Comparison of ENCODE assay signal across 8 cellular contexts in the genomic region with DNA sequence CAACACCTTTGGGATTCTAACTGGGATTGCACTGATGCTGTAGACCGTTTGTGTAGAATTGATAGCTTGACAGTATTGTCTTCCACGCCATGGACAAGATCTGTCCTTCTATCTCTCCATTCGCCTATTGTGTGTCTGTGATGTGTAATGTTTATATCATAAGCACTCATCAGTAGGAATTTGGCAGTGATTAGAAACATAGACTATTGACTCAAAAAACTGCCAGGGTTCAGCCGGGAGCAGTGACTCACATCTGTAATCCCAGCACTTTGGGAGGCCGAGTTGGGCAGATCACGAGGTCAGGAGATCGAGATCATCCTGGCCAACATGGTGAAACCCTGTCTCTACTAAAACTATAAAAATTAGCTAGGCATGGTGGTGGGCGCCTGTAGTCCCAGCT. TPM values are rescaled to one million over a fixed set of nuclear protein-coding genes. Genes with fewer than 3 reads are reported as not detected.
DNase-seq lines count a peak whose midpoint lies in the region; TF ChIP-seq lines count a peak whose summit lies in the region.
"Not testable (repeated sequence)": the region's sequence is repeated elsewhere in the genome, so short reads cannot be mapped to it uniquely, and the experiment has no call there.

No MANE protein-coding gene starts in this region.

- H3K4me1 Mint-ChIP-seq in activated naive CD8-positive, alpha-beta T cell treated with anti-CD3 and anti-CD28 coated beads for 36 hours = peaks cover 85% of the 10 kb centered on the region

- intact Hi-C loops in sigmoid colon (cut with DNase I) = not testable (repeated sequence)

- H3K27ac Mint-ChIP-seq in activated naive CD8-positive, alpha-beta T cell treated with anti-CD3 and anti-CD28 coated beads for 36 hours = peak overlapping the region; percentile 97

- not testable (repeated sequence) for H3K36me3 ChIP-seq in KOPT-K1 (ENCODE audit: insufficient read depth, low read length); sigmoid colon

- DNase-seq in AG08396 (ENCODE audit: low spot score) (peak; percentile 70), EL (peak; percentile 80), T1000 (lab: John Stamatoyannopoulos, UW) (peak; percentile 17), dermis microvascular lymphatic vessel endothelial cell (ENCODE audit: low read depth in 2 of 2) (peak; percentile 60 to 70), hepatic stellate cell (ENCODE audit: low spot score) (peak; percentile 74), sigmoid colon (peak; percentile 27)
- DNase-seq in activated naive CD8-positive, alpha-beta T cell treated with anti-CD3 and anti-CD28 coated beads for 36 hours = not testable (repeated sequence)

- peaks cover 32% of the 10 kb centered on the region for H3K36me3 Mint-ChIP-seq in activated naive CD8-positive, alpha-beta T cell treated with anti-CD3 and anti-CD28 coated beads for 36 hours

- H3K4me1 ChIP-seq in sigmoid colon = peaks cover 0 to 78% (median 52%) of the 10 kb centered on the region in 4 donors

- 78 to 80% methylated on average over 8 of the region's 8 CpGs for WGBS in sigmoid colon, 2 donors

- not testable (repeated sequence) for H3K27me3 Mint-ChIP-seq in activated naive CD8-positive, alpha-beta T cell treated with anti-CD3 and anti-CD28 coated beads for 36 hours

- TF ChIP-seq EP300 in sigmoid colon (IDR thresholded peaks at IDR 0.05) = not testable (repeated sequence)

- H3K4me3 ChIP-seq in sigmoid colon = not testable (repeated sequence)

- not testable (repeated sequence) for H3K9me3 Mint-ChIP-seq in activated naive CD8-positive, alpha-beta T cell treated with anti-CD3 and anti-CD28 coated beads for 36 hours

- not testable (repeated sequence) for H3K9me3 ChIP-seq in KOPT-K1 (ENCODE audit: insufficient read depth, low read length, poor library complexity, severe bottlenecking); sigmoid colon

- H3K27ac ChIP-seq in KOPT-K1 (ENCODE audit: low read depth, low read length, poor library complexity, severe bottlenecking) (peak overlapping the region; percentile 97), sigmoid colon (peak overlapping the region in 2 of 4 donors; percentile 56 to 67)

- TF ChIP-seq CTCF in sigmoid colon (IDR thresholded peaks at IDR 0.05) = not testable (repeated sequence)

- TF ChIP-seq POLR2A in sigmoid colon (IDR thresholded peaks at IDR 0.05) = not testable (repeated sequence)

- H3K27me3 ChIP-seq in sigmoid colon = not testable (repeated sequence)

- peak overlapping the region; percentile 18 for H3K4me3 Mint-ChIP-seq in activated naive CD8-positive, alpha-beta T cell treated with anti-CD3 and anti-CD28 coated beads for 36 hours

RNA-seq across cellular contexts. Expression of gene RIN3, which starts 22.6 kb away (rescaled TPM):
- 10 to 100 TPM; 59.2 to 59.6 TPM for total RNA-seq in activated naive CD8-positive, alpha-beta T cell treated with anti-CD3 and anti-CD28 coated beads for 36 hours
- total RNA-seq in dermis microvascular lymphatic vessel endothelial cell (4.1 and 6.6 TPM in 2 replicates), sigmoid colon (10 to 100 TPM; 12.7 to 31.8 (median 23.0) TPM)
- polyA plus RNA-seq in sigmoid colon = 10 to 100 TPM in 1 of 3 donors, 1 to 10 TPM in 2; 6.0 to 19.2 (median 7.4) TPM
